In genomic region chr19:14542721-14543328, GRCh38 we compare ENCODE assay signal across 9 cellular contexts. TPM values are rescaled to one million over a fixed set of nuclear protein-coding genes. Genes with fewer than 3 reads are reported as not detected.
DNase-seq lines count a peak whose midpoint lies in the region; ATAC-seq and TF ChIP-seq lines count a peak whose summit lies in the region.
"Had no signal": no experiment of that assay in that cellular context is flagged by ENCODE, and none has a peak within 500 bp of the region (broad histone marks: within the 10 kb centered on the region; RNA-seq: fewer than 3 reads in every experiment).

No MANE protein-coding gene starts in this region.

- ATAC-seq in activated CD8-positive, alpha-beta memory T cell treated with anti-CD3 and anti-CD28 coated beads, Interleukin-2, amount 10 ng/mL, durations not matched to agents 7 days and 5 days = no peak
- no peak for ATAC-seq in GM21786 (IDR thresholded peaks at IDR 0.05; ENCODE audit: unreplicated experiment)

- no peak overlapping the region for H3K27ac ChIP-seq in trophoblast cell (ENCODE audit: low read depth, low read length)

- no peak overlapping the region for H3K23ac ChIP-seq in trophoblast cell (ENCODE audit: low read length)

- no peak overlapping the region for H2AFZ ChIP-seq in trophoblast cell (ENCODE audit: insufficient read depth, low read length, poor library complexity)

- no peak overlapping the region for H3K4ac ChIP-seq in trophoblast cell (ENCODE audit: low read depth, low read length)

- CTCF ChIA-PET in activated CD8-positive, alpha-beta memory T cell treated with anti-CD3 and anti-CD28 coated beads, Interleukin-2, amount 10 ng/mL, durations not matched to agents 7 days and 5 days (lab: Charles Lee) = interaction anchor here (1.8 kb wide), 1 partner anchor 13 kb away, joined by 5 read pairs; no protein-coding TSS in a partner anchor

- no peak overlapping the region for H3K9ac ChIP-seq in trophoblast cell (ENCODE audit: low read length)

- peak overlapping the region; percentile 70 for H3K18ac ChIP-seq in trophoblast cell (ENCODE audit: low read length)

- no peak for TF ChIP-seq CTCF in GM13976 (IDR thresholded peaks at IDR 0.05; ENCODE audit: borderline replicate concordance, control extremely low read depth, extremely low read depth, insufficient read depth, missing control alignments)

- H3K9me3 Mint-ChIP-seq in activated CD8-positive, alpha-beta memory T cell treated with anti-CD3 and anti-CD28 coated beads, Interleukin-2, amount 10 ng/mL, durations not matched to agents 7 days and 5 days (ENCODE audit: low read depth) = no peaks in the 10 kb centered on the region
- H3K9me3 Mint-ChIP-seq: activated naive CD4-positive, alpha-beta T cell treated with anti-CD3 and anti-CD28 coated beads, Interleukin-2, amount 50 U/mL, for 72 hours had no signal

- H2AK5ac ChIP-seq in trophoblast cell (ENCODE audit: low read length) = no peak overlapping the region

- H2BK12ac ChIP-seq in trophoblast cell (ENCODE audit: low read length) = no peak overlapping the region

- H4K12ac ChIP-seq in trophoblast cell (ENCODE audit: low read depth, low read length) = no peak overlapping the region

- H3K4me2 ChIP-seq in trophoblast cell (ENCODE audit: low read length) = no peak overlapping the region

- H3K4me1 ChIP-seq in trophoblast cell (ENCODE audit: control insufficient read depth in 1 of 2, insufficient read depth in 2 of 2, low read length in 2 of 2) = peaks cover 2 to 7% of the 10 kb centered on the region in 2 experiments

- H3K4me1 Mint-ChIP-seq in activated CD8-positive, alpha-beta memory T cell treated with anti-CD3 and anti-CD28 coated beads, Interleukin-2, amount 10 ng/mL, durations not matched to agents 7 days and 5 days = no peaks in the 10 kb centered on the region

- H3K4me3 ChIP-seq in trophoblast cell (ENCODE audit: low read depth, low read length) = no peak overlapping the region

- H3K9me3 ChIP-seq in trophoblast cell (ENCODE audit: insufficient read depth, low read depth, low read length) = peaks cover 2% of the 10 kb centered on the region

- no peak overlapping the region for H3K27ac Mint-ChIP-seq in activated CD8-positive, alpha-beta memory T cell treated with anti-CD3 and anti-CD28 coated beads, Interleukin-2, amount 10 ng/mL, durations not matched to agents 7 days and 5 days
- H3K27ac Mint-ChIP-seq: activated naive CD4-positive, alpha-beta T cell treated with anti-CD3 and anti-CD28 coated beads, Interleukin-2, amount 50 U/mL, for 72 hours had no signal

- H3K36me3 ChIP-seq in trophoblast cell (ENCODE audit: control insufficient read depth in 1 of 2, insufficient read depth in 2 of 2, low read length in 2 of 2) = peaks cover 2 to 4% of the 10 kb centered on the region in 2 experiments

- no peak overlapping the region for H3K14ac ChIP-seq in trophoblast cell (ENCODE audit: low read length)

- no peaks in the 10 kb centered on the region for H3K27me3 ChIP-seq in trophoblast cell (ENCODE audit: insufficient read depth, low read length)

- in situ Hi-C loops in GM13976 (cut with MboI; ENCODE audit: low sequenced_read_pairs, unreplicated experiment) = no loop called here

- no peak overlapping the region for H3K4me3 Mint-ChIP-seq in activated CD8-positive, alpha-beta memory T cell treated with anti-CD3 and anti-CD28 coated beads, Interleukin-2, amount 10 ng/mL, durations not matched to agents 7 days and 5 days

- H3K36me3 Mint-ChIP-seq in activated CD8-positive, alpha-beta memory T cell treated with anti-CD3 and anti-CD28 coated beads, Interleukin-2, amount 10 ng/mL, durations not matched to agents 7 days and 5 days = no peaks in the 10 kb centered on the region
- H3K36me3 Mint-ChIP-seq: activated naive CD4-positive, alpha-beta T cell treated with anti-CD3 and anti-CD28 coated beads, Interleukin-2, amount 50 U/mL, for 72 hours had no signal

- no peak overlapping the region for H4K8ac ChIP-seq in trophoblast cell (ENCODE audit: low read depth, low read length)

- H3K79me1 ChIP-seq in trophoblast cell (ENCODE audit: low read length) = no peaks in the 10 kb centered on the region

- H3K27me3 Mint-ChIP-seq in activated CD8-positive, alpha-beta memory T cell treated with anti-CD3 and anti-CD28 coated beads, Interleukin-2, amount 10 ng/mL, durations not matched to agents 7 days and 5 days = no peaks in the 10 kb centered on the region

- H2BK5ac ChIP-seq in trophoblast cell (ENCODE audit: low read depth, low read length, poor library complexity) = no peak overlapping the region

- no peak overlapping the region for H2BK120ac ChIP-seq in trophoblast cell (ENCODE audit: insufficient read depth, low read length, poor library complexity)

- peaks cover 5% of the 10 kb centered on the region for H3K79me2 ChIP-seq in trophoblast cell (ENCODE audit: control insufficient read depth, insufficient read depth, low read length, poor library complexity)

- H4K91ac ChIP-seq in trophoblast cell (ENCODE audit: low read depth, low read length) = no peak overlapping the region

- WGBS in trophoblast cell (ENCODE audit: extremely low coverage, insufficient coverage, insufficient read length) = no CpG with 5 or more reads among the region's 7 CpGs

- peak; percentile 24 for DNase-seq in GM13976 (ENCODE audit: low spot score)
- DNase-seq in RPMI7951 (ENCODE audit: low read depth) = peak; percentile 61
- peak; percentile 53 for DNase-seq in fibroblast of peridontal ligament (ENCODE audit: extremely low read depth)
- no peak for DNase-seq in trophoblast cell
- DNase-seq in activated CD8-positive, alpha-beta memory T cell treated with anti-CD3 and anti-CD28 coated beads, Interleukin-2, amount 10 ng/mL, durations not matched to agents 7 days and 5 days = no peak
- DNase-seq in GM19238 (ENCODE audit: insufficient read length, low spot score) = no peak
- no peak for DNase-seq in DMS153 (lab: John Stamatoyannopoulos, UW)

RNA-seq across cellular contexts. Expression of gene TECR, which starts 13.4 kb away (rescaled TPM):
- 82.3 and 102 TPM in 2 replicates for total RNA-seq in RPMI7951 (2014; rRNA removed; shearing (Covaris generic))
- polyA plus RNA-seq in trophoblast cell (2013) = 261 and 265 TPM in 2 replicates
- total RNA-seq in activated CD8-positive, alpha-beta memory T cell treated with anti-CD3 and anti-CD28 coated beads, Interleukin-2, amount 10 ng/mL, durations not matched to agents 7 days and 5 days = 100 to 1,000 TPM; 142 to 176 TPM

RNA-seq across cellular contexts. Expression of gene DNAJB1, which starts 24.6 kb away (rescaled TPM):
- 94.7 and 95.9 TPM in 2 replicates for total RNA-seq in RPMI7951 (2014; rRNA removed; shearing (Covaris generic))
- polyA plus RNA-seq in trophoblast cell (2013) = 61.8 and 62.4 TPM in 2 replicates
- total RNA-seq in activated CD8-positive, alpha-beta memory T cell treated with anti-CD3 and anti-CD28 coated beads, Interleukin-2, amount 10 ng/mL, durations not matched to agents 7 days and 5 days = 100 to 1,000 TPM in 1 of 2 experiments, 10 to 100 TPM in 1; 86.0 to 103 TPM

RNA-seq across cellular contexts. Expression of gene NDUFB7, which starts 29.0 kb away (rescaled TPM):
- total RNA-seq in RPMI7951 (2014; rRNA removed; shearing (Covaris generic)) = 437 and 482 TPM in 2 replicates
- 157 and 159 TPM in 2 replicates for polyA plus RNA-seq in trophoblast cell (2013)
- total RNA-seq in activated CD8-positive, alpha-beta memory T cell treated with anti-CD3 and anti-CD28 coated beads, Interleukin-2, amount 10 ng/mL, durations not matched to agents 7 days and 5 days = 100 to 1,000 TPM; 113 to 129 TPM

RNA-seq across cellular contexts. Expression of gene CLEC17A, which starts 40.1 kb away (rescaled TPM):
- total RNA-seq in RPMI7951 (2014; rRNA removed; shearing (Covaris generic)) = not detected in 2 replicates
- polyA plus RNA-seq in trophoblast cell (2013) = not detected in 2 replicates
- not detected for total RNA-seq in activated CD8-positive, alpha-beta memory T cell treated with anti-CD3 and anti-CD28 coated beads, Interleukin-2, amount 10 ng/mL, durations not matched to agents 7 days and 5 days

RNA-seq across cellular contexts. Expression of gene GIPC1, which starts 46.9 kb away (rescaled TPM):
- total RNA-seq in RPMI7951 (2014; rRNA removed; shearing (Covaris generic)) = 47.3 and 93.1 TPM in 2 replicates
- 67.2 and 69.0 TPM in 2 replicates for polyA plus RNA-seq in trophoblast cell (2013)
- total RNA-seq in activated CD8-positive, alpha-beta memory T cell treated with anti-CD3 and anti-CD28 coated beads, Interleukin-2, amount 10 ng/mL, durations not matched to agents 7 days and 5 days = 10 to 100 TPM; 26.2 to 30.8 TPM

Comparison
In these comparisons a context has a peak if more than half of its experiments do, and no peak if none do; other contexts are left out.
1. DNase-seq: peak in GM13976 (single experiment), RPMI7951 (single experiment) and fibroblast of peridontal ligament (single experiment); none in trophoblast cell (0 of 2), activated CD8-positive, alpha-beta memory T cell treated with anti-CD3 and anti-CD28 coated beads, Interleukin-2, amount 10 ng/mL, durations not matched to agents 7 days and 5 days (single experiment), GM19238 (single experiment) and DMS153 (single experiment).